In the genomic region with DNA sequence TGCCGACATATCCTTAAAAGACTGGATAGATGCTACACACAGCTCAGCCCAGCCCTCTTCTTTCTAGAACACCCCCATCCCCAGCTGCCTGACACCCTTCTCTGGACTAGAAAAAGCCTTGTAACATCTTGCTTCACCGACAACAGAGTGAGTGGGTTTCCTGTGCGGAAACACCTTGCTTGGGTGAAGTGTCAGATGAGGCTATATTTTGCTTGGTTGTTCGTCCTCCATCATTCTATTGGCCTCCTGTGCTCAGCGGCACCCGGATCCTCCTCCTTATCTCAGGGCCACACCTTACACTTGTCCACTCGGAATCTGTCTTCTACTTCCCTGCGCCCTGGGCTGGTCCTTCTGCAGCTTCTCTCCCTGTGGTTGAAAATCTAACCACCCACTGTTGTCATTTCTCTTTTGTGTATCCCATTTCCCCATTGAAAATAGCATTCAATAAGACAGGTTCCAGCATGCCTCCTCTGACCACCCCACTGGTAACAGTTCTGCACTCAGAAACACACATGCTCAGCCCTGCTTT, we compare ENCODE assay signal across 10 cellular contexts.
A peak's percentile ranks its signal among the peaks of the same experiment; 100 is the strongest.
DNase-seq lines count a peak whose midpoint lies in the region; ATAC-seq and TF ChIP-seq lines count a peak whose summit lies in the region.
"Had no signal": no experiment of that assay in that cellular context is flagged by ENCODE, and none has a peak within 500 bp of the region (broad histone marks: within the 10 kb centered on the region; RNA-seq: fewer than 3 reads in every experiment).

No MANE protein-coding gene starts in this region.

- H3K4me3 ChIP-seq in neural progenitor cell, result no peak overlapping the region
- H3K4me3 ChIP-seq: HAP-1, upper lobe of left lung had no signal

- no peaks in the 10 kb centered on the region for H3K27me3 ChIP-seq in neural progenitor cell
- H3K27me3 ChIP-seq: upper lobe of left lung had no signal

- ATAC-seq in GM18909 (IDR thresholded peaks at IDR 0.05; ENCODE audit: poor library complexity, unreplicated experiment), result peak; percentile 23
- no peak for ATAC-seq in GM21619 (IDR thresholded peaks at IDR 0.05; ENCODE audit: unreplicated experiment)

- no peak overlapping the region for H2AFZ ChIP-seq in neural progenitor cell (replicated peaks)

- H3K36me3 ChIP-seq in neural progenitor cell, result no peaks in the 10 kb centered on the region
- H3K36me3 ChIP-seq: HAP-1, upper lobe of left lung had no signal

- intact Hi-C loops in activated T-helper 1 cell treated with anti-CD3 and anti-CD28 coated beads, Interleukin-12 subunit alpha, Interleukin-12 subunit beta, Interleukin-2, Interleukin-4 antibody, amounts not matched to agents 30 ng/mL and 10 ng/mL and 1 ng/mL, durations not matched to agents 14 hours and 24 hours and 36 hours (cut with micrococcal nuclease), result loop anchor here (1.0 to 2.0 kb wide), 4 partner anchors 9 to 116 kb away; partner anchors contain the start of gene LEMD2

- H3K27ac ChIP-seq in neural progenitor cell (no peak overlapping the region), RWPE1 (no peak overlapping the region)
- H3K27ac ChIP-seq: upper lobe of left lung had no signal

- H3K27me3 Mint-ChIP-seq in activated T-helper 1 cell treated with anti-CD3 and anti-CD28 coated beads, Interleukin-12 subunit alpha, Interleukin-12 subunit beta, Interleukin-2, Interleukin-4 antibody, amounts not matched to agents 30 ng/mL and 10 ng/mL and 1 ng/mL, durations not matched to agents 14 hours and 24 hours and 36 hours (ENCODE audit: insufficient read depth), result peaks cover 2% of the 10 kb centered on the region
- peaks cover 9% of the 10 kb centered on the region for H3K27me3 Mint-ChIP-seq in neural progenitor cell (ENCODE audit: insufficient read depth, low read depth)

- H3K4me1 Mint-ChIP-seq in activated T-helper 1 cell treated with anti-CD3 and anti-CD28 coated beads, Interleukin-12 subunit alpha, Interleukin-12 subunit beta, Interleukin-2, Interleukin-4 antibody, amounts not matched to agents 30 ng/mL and 10 ng/mL and 1 ng/mL, durations not matched to agents 14 hours and 24 hours and 36 hours (ENCODE audit: low read depth), result peaks cover 81% of the 10 kb centered on the region
- H3K4me1 Mint-ChIP-seq in neural progenitor cell, result peaks cover 59% of the 10 kb centered on the region

- in situ Hi-C loops in G401 (cut with HindIII; ENCODE audit: low sequenced_read_pairs), result no loop called here

- no peak overlapping the region for H3K9ac ChIP-seq in neural progenitor cell

- H3K79me2 ChIP-seq in neural progenitor cell (ENCODE audit: low read depth), result no peaks in the 10 kb centered on the region

- H3K27ac Mint-ChIP-seq in activated T-helper 1 cell treated with anti-CD3 and anti-CD28 coated beads, Interleukin-12 subunit alpha, Interleukin-12 subunit beta, Interleukin-2, Interleukin-4 antibody, amounts not matched to agents 30 ng/mL and 10 ng/mL and 1 ng/mL, durations not matched to agents 14 hours and 24 hours and 36 hours, result peak overlapping the region; percentile 89
- H3K27ac Mint-ChIP-seq in neural progenitor cell, result peak overlapping the region; percentile 21

- H3K4me1 ChIP-seq in neural progenitor cell, result peaks cover 13% of the 10 kb centered on the region
- H3K4me1 ChIP-seq: HAP-1, upper lobe of left lung had no signal

- H3K4me3 Mint-ChIP-seq in activated T-helper 1 cell treated with anti-CD3 and anti-CD28 coated beads, Interleukin-12 subunit alpha, Interleukin-12 subunit beta, Interleukin-2, Interleukin-4 antibody, amounts not matched to agents 30 ng/mL and 10 ng/mL and 1 ng/mL, durations not matched to agents 14 hours and 24 hours and 36 hours, result peak overlapping the region; percentile 73
- H3K4me3 Mint-ChIP-seq in neural progenitor cell, result peak overlapping the region; percentile 4

- CTCF ChIA-PET in RWPE1 (lab: Yijun Ruan, JAX), result no interaction called here

- peaks cover 2% of the 10 kb centered on the region for H3K36me3 Mint-ChIP-seq in activated T-helper 1 cell treated with anti-CD3 and anti-CD28 coated beads, Interleukin-12 subunit alpha, Interleukin-12 subunit beta, Interleukin-2, Interleukin-4 antibody, amounts not matched to agents 30 ng/mL and 10 ng/mL and 1 ng/mL, durations not matched to agents 14 hours and 24 hours and 36 hours (ENCODE audit: low read depth)
- no peaks in the 10 kb centered on the region for H3K36me3 Mint-ChIP-seq in neural progenitor cell

- H3K9me3 Mint-ChIP-seq in activated T-helper 1 cell treated with anti-CD3 and anti-CD28 coated beads, Interleukin-12 subunit alpha, Interleukin-12 subunit beta, Interleukin-2, Interleukin-4 antibody, amounts not matched to agents 30 ng/mL and 10 ng/mL and 1 ng/mL, durations not matched to agents 14 hours and 24 hours and 36 hours, result no peaks in the 10 kb centered on the region
- no peaks in the 10 kb centered on the region for H3K9me3 Mint-ChIP-seq in neural progenitor cell

- no peaks in the 10 kb centered on the region for H3K9me3 ChIP-seq in neural progenitor cell (ENCODE audit: low read depth)
- H3K9me3 ChIP-seq: HAP-1, upper lobe of left lung had no signal

- TF ChIP-seq CTCF in neural progenitor cell (IDR thresholded peaks at IDR 0.05), result no peak
- TF ChIP-seq CTCF in RWPE1 (conservative IDR thresholded peaks at IDR 0.05; ENCODE audit: low read depth), result no peak

- H3K4me2 ChIP-seq in neural progenitor cell, result no peak overlapping the region

- no peaks in the 10 kb centered on the region for H4K20me1 ChIP-seq in neural progenitor cell (ENCODE audit: low read depth)

- DNase-seq in MV-4-11 (lab: John Stamatoyannopoulos, UW) (peak; percentile 82), neural progenitor cell (ENCODE audit: low spot score) (no peak), RKO (ENCODE audit: low spot score) (no peak), G401 (ENCODE audit: low spot score) (no peak), RWPE1 (ENCODE audit: low spot score) (no peak)
- DNase-seq in activated T-helper 1 cell treated with anti-CD3 and anti-CD28 coated beads, Interleukin-12 subunit alpha, Interleukin-12 subunit beta, Interleukin-2, Interleukin-4 antibody, amounts not matched to agents 30 ng/mL and 10 ng/mL and 1 ng/mL, durations not matched to agents 14 hours and 24 hours and 36 hours (ENCODE audit: low spot score), result peak; percentile 51

- POLR2A ChIA-PET in RWPE1 (lab: Yijun Ruan, JAX; ENCODE audit: low non-redundant PET), result no interaction called here

- peaks cover 8% of the 10 kb centered on the region for H3F3A ChIP-seq in neural progenitor cell (ENCODE audit: low read depth)

Comparison
In these comparisons a context has a peak if more than half of its experiments do, and no peak if none do; other contexts are left out.
1. DNase-seq: peak in MV-4-11 (single experiment) and activated T-helper 1 cell treated with anti-CD3 and anti-CD28 coated beads, Interleukin-12 subunit alpha, Interleukin-12 subunit beta, Interleukin-2, Interleukin-4 antibody, amounts not matched to agents 30 ng/mL and 10 ng/mL and 1 ng/mL, durations not matched to agents 14 hours and 24 hours and 36 hours (single experiment); none in neural progenitor cell (single experiment), RKO (single experiment), G401 (single experiment) and RWPE1 (single experiment).